ENCODE assay signal across 1 cellular context in the genomic region with DNA sequence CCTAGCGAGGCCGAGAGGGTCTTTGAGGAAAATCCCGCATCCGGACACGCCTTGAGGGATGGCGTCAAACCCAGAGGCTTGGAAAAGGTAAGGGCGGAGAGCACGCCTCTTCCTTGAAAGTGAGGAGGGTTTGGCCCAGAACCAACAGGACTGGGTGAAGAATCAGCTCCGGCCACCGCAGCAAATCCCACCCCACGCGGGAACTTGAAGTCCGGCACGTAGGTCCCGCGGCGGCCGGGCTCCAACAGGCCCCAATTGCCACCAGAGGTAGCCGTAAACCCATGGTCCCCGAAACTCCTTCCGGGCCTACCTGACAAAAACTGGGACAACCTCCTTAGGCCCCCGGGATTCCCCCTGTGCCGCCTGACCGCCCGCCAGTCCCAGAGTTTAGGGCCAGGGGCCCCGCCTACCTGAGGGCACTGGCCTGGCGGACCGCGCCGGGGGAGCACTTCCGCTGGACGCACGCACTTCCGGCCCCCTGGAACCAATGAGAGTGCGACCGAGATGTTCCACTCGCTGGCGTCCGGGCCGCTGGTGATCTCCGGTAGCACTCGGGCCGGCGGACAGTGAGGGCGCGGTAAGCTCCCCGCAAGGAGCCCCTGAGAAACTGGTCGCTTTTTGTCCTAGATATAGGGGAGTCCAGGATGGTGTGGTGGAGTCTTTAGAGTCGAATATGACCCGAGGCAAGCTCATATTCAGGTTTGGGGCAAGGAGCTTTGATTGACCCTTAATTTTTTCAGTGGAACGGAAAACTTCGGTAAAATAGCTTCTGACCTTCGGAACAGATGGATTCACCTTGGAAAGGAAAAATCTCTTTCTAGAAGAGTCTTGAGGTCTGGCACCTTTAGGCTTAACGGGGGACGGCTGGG.
TF ChIP-seq lines count a peak whose summit lies in the region.

LZIC (minus strand) TSS at position 453 of the 869 bp plus-strand sequence. CDS start 6,772 bp downstream, outside the sequence.
NMNAT1 (plus strand) TSS at position 537 of the 869 bp plus-strand sequence. CDS start 28,599 bp downstream, outside the sequence.

TF ChIP-seq in HepG2, 621 proteins besides CTCF, POLR2A, EP300 and RAD21 (continued from another document and continues in another):
- no peak; the same call in 1 of the 2 replicates for TF ChIP-seq E2F2 (CRISPR knock-in tag; IDR thresholded peaks at IDR 0.05; ENCODE audit: borderline replicate concordance)
- TF ChIP-seq ZNF235 (CRISPR knock-in tag; IDR thresholded peaks at IDR 0.05; ENCODE audit: borderline replicate concordance), result no peak
- peak; percentile 76 for TF ChIP-seq HCFC1 (IDR thresholded peaks at IDR 0.05; ENCODE audit: low read depth, low read length)
- peak; percentile 68; the same call in 1 of the 2 replicates for TF ChIP-seq PHF21A (CRISPR knock-in tag; IDR thresholded peaks at IDR 0.05)
- TF ChIP-seq ZNF577 (CRISPR knock-in tag; IDR thresholded peaks at IDR 0.05; ENCODE audit: borderline replicate concordance, low read depth), result no peak
- no peak for TF ChIP-seq SNRNP70 (IDR thresholded peaks at IDR 0.05; ENCODE audit: low read depth, low read length)
- TF ChIP-seq ZBED4 (CRISPR knock-in tag; IDR thresholded peaks at IDR 0.05; ENCODE audit: borderline replicate concordance), result peak; percentile 86
- TF ChIP-seq GFI1 (CRISPR knock-in tag; IDR thresholded peaks at IDR 0.05; ENCODE audit: borderline replicate concordance), result peak; percentile 76
- no peak for TF ChIP-seq ONECUT2 (CRISPR knock-in tag; IDR thresholded peaks at IDR 0.05)
- no peak; the same call in 1 of the 2 replicates for TF ChIP-seq REL (CRISPR knock-in tag; conservative IDR thresholded peaks at IDR 0.05)
- peak; percentile 75; the same call in 1 of the 2 replicates for TF ChIP-seq ZNF24 (IDR thresholded peaks at IDR 0.05)
- peak; percentile 76 for TF ChIP-seq CREB1 (IDR thresholded peaks at IDR 0.05)
- TF ChIP-seq CREB1 (CRISPR knock-in tag; IDR thresholded peaks at IDR 0.05), result peak; percentile 88
- peak; percentile 53; the same call in 1 of the 2 replicates for TF ChIP-seq HES4 (CRISPR knock-in tag; IDR thresholded peaks at IDR 0.05; ENCODE audit: borderline replicate concordance)
- TF ChIP-seq HNF4G (IDR thresholded peaks at IDR 0.05; ENCODE audit: borderline replicate concordance, low read depth, low read length), result peak; percentile 51; the same call in 1 of the 2 replicates
- peak; percentile 32; the same call in 1 of the 2 replicates for TF ChIP-seq HNF4G (CRISPR knock-in tag; IDR thresholded peaks at IDR 0.05; ENCODE audit: borderline replicate concordance, low read depth)
- TF ChIP-seq, protein P1, sequence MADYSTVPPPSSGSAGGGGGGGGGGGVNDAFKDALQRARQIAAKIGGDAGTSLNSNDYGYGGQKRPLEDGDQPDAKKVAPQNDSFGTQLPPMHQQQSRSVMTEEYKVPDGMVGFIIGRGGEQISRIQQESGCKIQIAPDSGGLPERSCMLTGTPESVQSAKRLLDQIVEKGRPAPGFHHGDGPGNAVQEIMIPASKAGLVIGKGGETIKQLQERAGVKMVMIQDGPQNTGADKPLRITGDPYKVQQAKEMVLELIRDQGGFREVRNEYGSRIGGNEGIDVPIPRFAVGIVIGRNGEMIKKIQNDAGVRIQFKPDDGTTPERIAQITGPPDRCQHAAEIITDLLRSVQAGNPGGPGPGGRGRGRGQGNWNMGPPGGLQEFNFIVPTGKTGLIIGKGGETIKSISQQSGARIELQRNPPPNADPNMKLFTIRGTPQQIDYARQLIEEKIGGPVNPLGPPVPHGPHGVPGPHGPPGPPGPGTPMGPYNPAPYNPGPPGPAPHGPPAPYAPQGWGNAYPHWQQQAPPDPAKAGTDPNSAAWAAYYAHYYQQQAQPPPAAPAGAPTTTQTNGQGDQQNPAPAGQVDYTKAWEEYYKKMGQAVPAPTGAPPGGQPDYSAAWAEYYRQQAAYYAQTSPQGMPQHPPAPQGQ (CRISPR knock-in tag; IDR thresholded peaks at IDR 0.05; ENCODE audit: borderline replicate concordance), result no peak
- no peak for TF ChIP-seq CHCHD3 (CRISPR knock-in tag; IDR thresholded peaks at IDR 0.05)
- 0 out of 2 replicates have a peak, but pooled peaks have one; percentile 56 for TF ChIP-seq ARHGAP35 (CRISPR knock-in tag; IDR thresholded peaks at IDR 0.05; ENCODE audit: borderline replicate concordance)
- TF ChIP-seq, protein P2, sequence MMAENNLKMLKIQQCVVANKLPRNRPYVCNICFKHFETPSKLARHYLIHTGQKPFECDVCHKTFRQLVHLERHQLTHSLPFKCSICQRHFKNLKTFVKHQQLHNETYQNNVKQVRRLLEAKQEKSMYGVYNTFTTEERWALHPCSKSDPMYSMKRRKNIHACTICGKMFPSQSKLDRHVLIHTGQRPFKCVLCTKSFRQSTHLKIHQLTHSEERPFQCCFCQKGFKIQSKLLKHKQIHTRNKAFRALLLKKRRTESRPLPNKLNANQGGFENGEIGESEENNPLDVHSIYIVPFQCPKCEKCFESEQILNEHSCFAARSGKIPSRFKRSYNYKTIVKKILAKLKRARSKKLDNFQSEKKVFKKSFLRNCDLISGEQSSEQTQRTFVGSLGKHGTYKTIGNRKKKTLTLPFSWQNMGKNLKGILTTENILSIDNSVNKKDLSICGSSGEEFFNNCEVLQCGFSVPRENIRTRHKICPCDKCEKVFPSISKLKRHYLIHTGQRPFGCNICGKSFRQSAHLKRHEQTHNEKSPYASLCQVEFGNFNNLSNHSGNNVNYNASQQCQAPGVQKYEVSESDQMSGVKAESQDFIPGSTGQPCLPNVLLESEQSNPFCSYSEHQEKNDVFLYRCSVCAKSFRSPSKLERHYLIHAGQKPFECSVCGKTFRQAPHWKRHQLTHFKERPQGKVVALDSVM (CRISPR knock-in tag; IDR thresholded peaks at IDR 0.05), result peak; percentile 71; the same call in 1 of the 2 replicates
- peak; percentile 81; the same call in 1 of the 2 replicates for TF ChIP-seq IRF2 (CRISPR knock-in tag; IDR thresholded peaks at IDR 0.05)
- TF ChIP-seq ZFP41 (CRISPR knock-in tag; IDR thresholded peaks at IDR 0.05; ENCODE audit: borderline replicate concordance), result no peak; the same call in 1 of the 2 replicates
- peak; percentile 63; the same call in 1 of the 2 replicates for TF ChIP-seq ZNF552 (CRISPR knock-in tag; IDR thresholded peaks at IDR 0.05; ENCODE audit: borderline replicate concordance)
- TF ChIP-seq HHEX (CRISPR knock-in tag; IDR thresholded peaks at IDR 0.05), result no peak
- TF ChIP-seq RFX5 (IDR thresholded peaks at IDR 0.05; ENCODE audit: low read depth, low read length), result peak; percentile 38; the same call in 1 of the 2 replicates
- TF ChIP-seq XRCC5 (optimal IDR thresholded peaks at IDR 0.05; ENCODE audit: low read length), result peak; percentile 96
- no peak for TF ChIP-seq ZNF780A (CRISPR knock-in tag; IDR thresholded peaks at IDR 0.05)
- TF ChIP-seq POGZ (CRISPR knock-in tag; IDR thresholded peaks at IDR 0.05), result peak; percentile 95
- TF ChIP-seq HNF4A (CRISPR knock-in tag; IDR thresholded peaks at IDR 0.05), result peak; percentile 37; the same call in 1 of the 2 replicates
- TF ChIP-seq SATB2 (CRISPR knock-in tag; IDR thresholded peaks at IDR 0.05), result no peak
- TF ChIP-seq ZNF512 (CRISPR knock-in tag; IDR thresholded peaks at IDR 0.05), result no peak
- TF ChIP-seq JUNB (CRISPR knock-in tag; IDR thresholded peaks at IDR 0.05; ENCODE audit: borderline replicate concordance), result no peak
- no peak for TF ChIP-seq ZNF710 (CRISPR knock-in tag; IDR thresholded peaks at IDR 0.05; ENCODE audit: borderline replicate concordance)
- peak; percentile 59; the same call in 1 of the 2 replicates for TF ChIP-seq THRA (CRISPR knock-in tag; IDR thresholded peaks at IDR 0.05; ENCODE audit: borderline replicate concordance)
- peak; percentile 63; the same call in 1 of the 2 replicates for TF ChIP-seq ZNF17 (CRISPR knock-in tag; IDR thresholded peaks at IDR 0.05)
- TF ChIP-seq CCAR2 (optimal IDR thresholded peaks at IDR 0.05; ENCODE audit: low read depth, low read length), result no peak
